ENCODE assay signal across 28 cellular contexts in the genomic region with DNA sequence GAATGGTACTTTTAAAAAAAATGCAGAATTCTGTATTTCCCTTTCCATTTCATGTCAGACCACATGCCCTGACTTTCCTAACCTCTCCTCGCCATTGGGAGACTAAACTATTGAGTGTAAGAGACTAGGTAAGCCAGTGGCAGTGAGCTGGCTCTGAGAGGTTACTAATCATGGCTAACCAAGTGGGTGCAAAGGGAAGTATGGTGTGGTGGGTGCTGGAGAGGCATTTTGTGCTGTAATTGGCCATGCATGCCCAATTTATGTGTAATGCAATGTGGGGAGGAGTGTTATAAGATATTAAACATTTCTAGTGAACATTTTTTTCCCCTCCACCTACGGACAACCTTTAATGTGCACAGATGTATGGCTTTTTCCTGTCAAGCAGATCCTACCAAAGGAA.
A peak's percentile ranks its signal among the peaks of the same experiment; 100 is the strongest.
DNase-seq lines count a peak whose midpoint lies in the region; ATAC-seq, FAIRE-seq and TF ChIP-seq lines count a peak whose summit lies in the region.
"Had no signal": no experiment of that assay in that cellular context is flagged by ENCODE, and none has a peak within 500 bp of the region (broad histone marks: within the 10 kb centered on the region; RNA-seq: fewer than 3 reads in every experiment).

No MANE protein-coding gene starts in this region.

- peak; percentile 77 for ATAC-seq in activated naive CD8-positive, alpha-beta T cell treated with anti-CD3 and anti-CD28 coated beads, Interleukin-2, amount 50 U/mL, for 24 hours
- ATAC-seq in stimulated activated naive B cell treated with anti-CD40 and anti-IgM and Interleukin-4, amounts not matched to agents 10 μg/mL and 1 μg/mL and 100 μg/mL, for 72 hours (replicated peaks), result peak; percentile 90 to 92
- ATAC-seq: A549, GM12878 had no signal

- H3K79me2 ChIP-seq in astrocyte (ENCODE audit: insufficient read depth, low read length), result no peaks in the 10 kb centered on the region

- no peak overlapping the region for H3K9ac ChIP-seq in astrocyte (ENCODE audit: low read length)
- H3K9ac ChIP-seq: BLaER1 had no signal

- H3K4me1 ChIP-seq in astrocyte (ENCODE audit: insufficient read depth, low read length) (peaks cover 3% of the 10 kb centered on the region), BE2C (no peaks in the 10 kb centered on the region)
- H3K4me1 ChIP-seq: A549, BLaER1 had no signal

- no peak overlapping the region for H3K4me2 ChIP-seq in astrocyte (ENCODE audit: low read length)
- H3K4me2 ChIP-seq: A549, BLaER1 had no signal

- TF ChIP-seq CTCF in astrocyte (IDR thresholded peaks at IDR 0.05; ENCODE audit: insufficient read depth, low read depth, low read length), result no peak
- no peak for TF ChIP-seq CTCF in BE2C (IDR thresholded peaks at IDR 0.05; ENCODE audit: low read depth, low read length)

- no peak overlapping the region for H3K27ac Mint-ChIP-seq in activated naive CD8-positive, alpha-beta T cell treated with anti-CD3 and anti-CD28 coated beads, Interleukin-2, amount 50 U/mL, for 24 hours
- H3K27ac Mint-ChIP-seq in activated naive CD8-positive, alpha-beta T cell treated with anti-CD3 and anti-CD28 coated beads for 36 hours, result no peak overlapping the region
- H3K27ac Mint-ChIP-seq in astrocyte (ENCODE audit: unreplicated experiment), result no peak overlapping the region
- no peak overlapping the region for H3K27ac Mint-ChIP-seq in stimulated activated naive B cell treated with anti-CD40 and anti-IgM and Interleukin-4, amounts not matched to agents 10 μg/mL and 1 μg/mL and 100 μg/mL, for 72 hours
- H3K27ac Mint-ChIP-seq: B cell; CD14-positive monocyte; CD4-positive, alpha-beta memory T cell; CD8-positive, alpha-beta memory T cell had no signal

- H3K4me3 ChIP-seq in astrocyte (ENCODE audit: insufficient read depth, low read depth, low read length) (no peak overlapping the region), BE2C (ENCODE audit: low read depth, low read length) (no peak overlapping the region)
- H3K4me3 ChIP-seq: A549, BLaER1, GM12878 had no signal

- no peaks in the 10 kb centered on the region for H3K9me3 ChIP-seq in astrocyte (ENCODE audit: insufficient read depth, low read depth, low read length)
- no peaks in the 10 kb centered on the region for H3K9me3 ChIP-seq in BE2C
- H3K9me3 ChIP-seq: A549, BLaER1 had no signal

- H3K27ac ChIP-seq in astrocyte (ENCODE audit: low read depth, low read length), result no peak overlapping the region
- H3K27ac ChIP-seq: 22Rv1, A549, BLaER1 had no signal

- no peak for DNase-seq in activated naive CD8-positive, alpha-beta T cell treated with anti-CD3 and anti-CD28 coated beads, Interleukin-2, amount 50 U/mL, for 24 hours
- no peak for DNase-seq in activated naive CD8-positive, alpha-beta T cell treated with anti-CD3 and anti-CD28 coated beads for 36 hours
- DNase-seq in NCI-H69 (lab: John Stamatoyannopoulos, UW), result peak; percentile 13
- DNase-seq in astrocyte (ENCODE audit: low read depth), result peak; percentile 26
- peak; percentile 8 for DNase-seq in stimulated activated naive B cell treated with anti-CD40 and anti-IgM and Interleukin-4, amounts not matched to agents 10 μg/mL and 1 μg/mL and 100 μg/mL, for 72 hours
- no peak for DNase-seq in BE2C
- no peak for DNase-seq in ureter (ENCODE audit: low spot score)
- DNase-seq: AML-193; C1 segment of cervical spinal cord; CD4-positive, alpha-beta memory T cell; CD4-positive, CD25-positive, alpha-beta regulatory T cell; CD8-positive, alpha-beta memory T cell; COR-L47; DMS 273 treated with DMSO at 0.1 percent for 48 hours; DMS153; DMS53; DMS79; DND-41; EL; GDM1 had no signal

- no peaks in the 10 kb centered on the region for H3K9me3 Mint-ChIP-seq in activated naive CD8-positive, alpha-beta T cell treated with anti-CD3 and anti-CD28 coated beads, Interleukin-2, amount 50 U/mL, for 24 hours
- peaks cover 2% of the 10 kb centered on the region for H3K9me3 Mint-ChIP-seq in activated naive CD8-positive, alpha-beta T cell treated with anti-CD3 and anti-CD28 coated beads for 36 hours
- peaks cover 5% of the 10 kb centered on the region for H3K9me3 Mint-ChIP-seq in astrocyte (ENCODE audit: unreplicated experiment)
- peaks cover 0 to 9% of the 10 kb centered on the region in 2 donors for H3K9me3 Mint-ChIP-seq in stimulated activated naive B cell treated with anti-CD40 and anti-IgM and Interleukin-4, amounts not matched to agents 10 μg/mL and 1 μg/mL and 100 μg/mL, for 72 hours

- H3K27me3 Mint-ChIP-seq in activated naive CD8-positive, alpha-beta T cell treated with anti-CD3 and anti-CD28 coated beads, Interleukin-2, amount 50 U/mL, for 24 hours, result no peaks in the 10 kb centered on the region
- H3K27me3 Mint-ChIP-seq in activated naive CD8-positive, alpha-beta T cell treated with anti-CD3 and anti-CD28 coated beads for 36 hours, result peaks cover 13% of the 10 kb centered on the region
- no peaks in the 10 kb centered on the region for H3K27me3 Mint-ChIP-seq in astrocyte (ENCODE audit: low read depth, unreplicated experiment)
- no peaks in the 10 kb centered on the region for H3K27me3 Mint-ChIP-seq in stimulated activated naive B cell treated with anti-CD40 and anti-IgM and Interleukin-4, amounts not matched to agents 10 μg/mL and 1 μg/mL and 100 μg/mL, for 72 hours
- H3K27me3 Mint-ChIP-seq: CD4-positive, CD25-positive, alpha-beta regulatory T cell had no signal

- H3K36me3 ChIP-seq in astrocyte (ENCODE audit: insufficient read depth, low read length) (no peaks in the 10 kb centered on the region), BE2C (no peaks in the 10 kb centered on the region)
- H3K36me3 ChIP-seq: BLaER1 had no signal

- H2AFZ ChIP-seq in astrocyte (ENCODE audit: low read depth, low read length), result no peak overlapping the region

- no peak overlapping the region for H3K4me3 Mint-ChIP-seq in activated naive CD8-positive, alpha-beta T cell treated with anti-CD3 and anti-CD28 coated beads, Interleukin-2, amount 50 U/mL, for 24 hours
- H3K4me3 Mint-ChIP-seq in activated naive CD8-positive, alpha-beta T cell treated with anti-CD3 and anti-CD28 coated beads for 36 hours, result no peak overlapping the region
- H3K4me3 Mint-ChIP-seq in astrocyte (ENCODE audit: unreplicated experiment), result no peak overlapping the region
- no peak overlapping the region for H3K4me3 Mint-ChIP-seq in stimulated activated naive B cell treated with anti-CD40 and anti-IgM and Interleukin-4, amounts not matched to agents 10 μg/mL and 1 μg/mL and 100 μg/mL, for 72 hours
- H3K4me3 Mint-ChIP-seq: B cell; CD14-positive monocyte; CD4-positive, alpha-beta memory T cell; CD4-positive, CD25-positive, alpha-beta regulatory T cell; CD8-positive, alpha-beta memory T cell had no signal

- no peak for FAIRE-seq in astrocyte (lab: Jason Lieb, UNC)
- FAIRE-seq: A549, GM12878, GM12892, GM18507 had no signal

- H4K20me1 ChIP-seq in astrocyte (ENCODE audit: insufficient read depth, low read length), result no peaks in the 10 kb centered on the region
- H4K20me1 ChIP-seq: BLaER1 had no signal

- peaks cover 5% of the 10 kb centered on the region for H3K4me1 Mint-ChIP-seq in activated naive CD8-positive, alpha-beta T cell treated with anti-CD3 and anti-CD28 coated beads, Interleukin-2, amount 50 U/mL, for 24 hours
- no peaks in the 10 kb centered on the region for H3K4me1 Mint-ChIP-seq in activated naive CD8-positive, alpha-beta T cell treated with anti-CD3 and anti-CD28 coated beads for 36 hours
- H3K4me1 Mint-ChIP-seq in astrocyte (ENCODE audit: low read depth, unreplicated experiment), result peaks cover 19% of the 10 kb centered on the region
- H3K4me1 Mint-ChIP-seq in stimulated activated naive B cell treated with anti-CD40 and anti-IgM and Interleukin-4, amounts not matched to agents 10 μg/mL and 1 μg/mL and 100 μg/mL, for 72 hours, result peaks cover 7 to 18% of the 10 kb centered on the region in 2 donors
- H3K4me1 Mint-ChIP-seq: CD14-positive monocyte; CD4-positive, alpha-beta memory T cell; CD4-positive, CD25-positive, alpha-beta regulatory T cell; CD8-positive, alpha-beta memory T cell had no signal

- H3K27me3 ChIP-seq in astrocyte (ENCODE audit: insufficient read depth, low read length), result no peaks in the 10 kb centered on the region
- no peaks in the 10 kb centered on the region for H3K27me3 ChIP-seq in BE2C
- H3K27me3 ChIP-seq: BLaER1 had no signal

- H3K36me3 Mint-ChIP-seq in activated naive CD8-positive, alpha-beta T cell treated with anti-CD3 and anti-CD28 coated beads, Interleukin-2, amount 50 U/mL, for 24 hours (ENCODE audit: low read depth), result no peaks in the 10 kb centered on the region
- no peaks in the 10 kb centered on the region for H3K36me3 Mint-ChIP-seq in activated naive CD8-positive, alpha-beta T cell treated with anti-CD3 and anti-CD28 coated beads for 36 hours
- H3K36me3 Mint-ChIP-seq in astrocyte (ENCODE audit: low read depth, unreplicated experiment), result no peaks in the 10 kb centered on the region
- H3K36me3 Mint-ChIP-seq in stimulated activated naive B cell treated with anti-CD40 and anti-IgM and Interleukin-4, amounts not matched to agents 10 μg/mL and 1 μg/mL and 100 μg/mL, for 72 hours, result peaks cover 0 to 3% of the 10 kb centered on the region in 2 donors
- H3K36me3 Mint-ChIP-seq: CD14-positive monocyte; CD4-positive, alpha-beta memory T cell; CD4-positive, CD25-positive, alpha-beta regulatory T cell; CD8-positive, alpha-beta memory T cell had no signal

Comparison
In these comparisons a context has a peak if more than half of its experiments do, and no peak if none do; other contexts are left out.
1. DNase-seq: peak in NCI-H69 (single experiment), astrocyte (single experiment) and stimulated activated naive B cell treated with anti-CD40 and anti-IgM and Interleukin-4, amounts not matched to agents 10 μg/mL and 1 μg/mL and 100 μg/mL, for 72 hours (single experiment); none in activated naive CD8-positive, alpha-beta T cell treated with anti-CD3 and anti-CD28 coated beads, Interleukin-2, amount 50 U/mL, for 24 hours (single experiment), activated naive CD8-positive, alpha-beta T cell treated with anti-CD3 and anti-CD28 coated beads for 36 hours (single experiment), BE2C (single experiment) and ureter (single experiment).